Comparison of ENCODE assay signal across 11 cellular contexts in genomic region chr14:54699735-54700134, GRCh38.
"Had no signal": no experiment of that assay in that cellular context is flagged by ENCODE, and none has a peak within 500 bp of the region (broad histone marks: within the 10 kb centered on the region; RNA-seq: fewer than 3 reads in every experiment).

No MANE protein-coding gene starts in this region.

- DNase-seq: activated T-cell treated with anti-CD3 and anti-CD28 coated beads, Interleukin-2, amount 50 U/mL, for 1 hour; immature natural killer cell; nephron progenitor cell; stimulated activated CD4-positive, alpha-beta T cell treated with anti-CD3 and anti-CD28 coated beads, Interleukin-12 subunit alpha, Interleukin-12 subunit beta, amount 100 ng/mL, for 4 hours; stimulated activated CD4-positive, alpha-beta T cell treated with anti-CD3 and anti-CD28 coated beads, Interleukin-4, amount 100 ng/mL, for 4 hours; stimulated activated naive CD8-positive, alpha-beta T cell treated with anti-CD3 and anti-CD28 coated beads, Interleukin-15, Interleukin-2, amounts not matched to agents 100 U/mL and 50 U/mL, for 24 hours had no signal

- H3K9me3 ChIP-seq: thyroid gland had no signal

- H3K4me3 ChIP-seq: hepatocyte, thyroid gland had no signal

- H3K9me3 Mint-ChIP-seq: activated naive CD4-positive, alpha-beta T cell treated with anti-CD3 and anti-CD28 coated beads, Interleukin-2, amount 50 U/mL, for 72 hours; activated T-helper 17 cell treated with anti-CD3 and anti-CD28 coated beads, Interleukin-2, amount 50 U/mL, for 72 hours; immature natural killer cell; memory B cell; nephron progenitor cell had no signal

- H3K27me3 Mint-ChIP-seq: memory B cell had no signal

- ATAC-seq: activated T-helper 17 cell treated with anti-CD3 and anti-CD28 coated beads, Interleukin-2, amount 50 U/mL, for 72 hours; stimulated activated naive CD8-positive, alpha-beta T cell treated with anti-CD3 and anti-CD28 coated beads, Interleukin-15, Interleukin-2, amounts not matched to agents 100 U/mL and 50 U/mL, for 24 hours had no signal

- H3K27me3 ChIP-seq: hepatocyte, thyroid gland had no signal

- H3K4me3 Mint-ChIP-seq: activated T-helper 17 cell treated with anti-CD3 and anti-CD28 coated beads, Interleukin-2, amount 50 U/mL, for 72 hours; immature natural killer cell; memory B cell; nephron progenitor cell had no signal

- H3K36me3 ChIP-seq: thyroid gland had no signal

- H3K27ac Mint-ChIP-seq: activated naive CD4-positive, alpha-beta T cell treated with anti-CD3 and anti-CD28 coated beads, Interleukin-2, amount 50 U/mL, for 72 hours; activated T-helper 17 cell treated with anti-CD3 and anti-CD28 coated beads, Interleukin-2, amount 50 U/mL, for 72 hours; immature natural killer cell; memory B cell; nephron progenitor cell had no signal

- H3K36me3 Mint-ChIP-seq: activated naive CD4-positive, alpha-beta T cell treated with anti-CD3 and anti-CD28 coated beads, Interleukin-2, amount 50 U/mL, for 72 hours; immature natural killer cell had no signal

- H3K4me1 Mint-ChIP-seq: activated T-helper 17 cell treated with anti-CD3 and anti-CD28 coated beads, Interleukin-2, amount 50 U/mL, for 72 hours; immature natural killer cell; memory B cell had no signal
